In the genomic region with DNA sequence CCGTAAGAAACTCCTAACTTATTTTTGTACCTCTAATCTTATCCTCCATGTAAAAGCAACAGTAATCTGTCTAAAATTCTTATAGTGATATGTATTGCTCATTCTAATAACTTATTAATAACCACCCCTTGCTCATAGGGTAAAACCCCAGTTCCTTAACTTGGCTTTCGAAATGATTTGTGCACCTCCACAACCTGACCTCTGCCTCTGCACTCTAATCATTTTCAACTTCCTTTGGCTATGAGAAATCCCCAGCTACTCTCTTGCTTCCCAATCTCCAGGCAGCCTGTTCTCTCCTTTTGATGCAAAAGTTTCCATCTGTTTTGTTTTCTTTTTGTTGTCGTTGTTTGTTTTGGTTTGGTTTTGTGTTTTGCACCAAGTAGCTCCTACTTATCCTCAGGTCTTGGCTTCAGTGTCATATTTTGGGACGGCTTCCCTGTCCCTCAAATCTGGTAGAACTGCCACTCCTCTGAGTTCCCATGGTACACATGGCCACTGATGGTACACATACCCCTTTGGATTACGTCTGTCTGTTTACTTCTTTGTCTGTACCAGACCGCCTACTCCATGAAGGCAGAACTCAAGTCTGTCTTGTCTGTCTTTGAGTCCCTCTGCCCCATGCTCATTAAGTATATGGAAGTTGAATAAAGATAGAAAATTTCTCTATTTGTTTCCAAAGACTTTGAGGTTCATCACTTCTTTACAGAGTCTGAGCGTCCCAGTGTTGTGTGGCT, we compare ENCODE assay signal across 12 cellular contexts.
DNase-seq lines count a peak whose midpoint lies in the region; ATAC-seq, FAIRE-seq and TF ChIP-seq lines count a peak whose summit lies in the region.
"Had no signal": no experiment of that assay in that cellular context is flagged by ENCODE, and none has a peak within 500 bp of the region (broad histone marks: within the 10 kb centered on the region; RNA-seq: fewer than 3 reads in every experiment).

No MANE protein-coding gene starts in this region.

- peak overlapping the region; percentile 15; the same call in 1 of the 2 replicates for H2AFZ ChIP-seq in GM12878 (ENCODE audit: control insufficient read depth, low read depth, low read length)

- H4K20me1 ChIP-seq in GM12878 (ENCODE audit: control insufficient read depth, insufficient read depth): no peaks in the 10 kb centered on the region

- no TSS peak for BruUV-seq in GM12878 (replicated peaks; lab: Mats Ljungman, UMichigan)

- peak; percentile 47 for DNase-seq in GM12878 (ENCODE audit: low read depth, low spot score)
- DNase-seq in glutamatergic neuron: no peak
- no peak for DNase-seq in hypothalamus (lab: John Stamatoyannopoulos, UW)
- no peak for DNase-seq in NCI-H2171 (lab: John Stamatoyannopoulos, UW)
- DNase-seq in effector CD4-positive, alpha-beta T cell: no peak
- DNase-seq: activated naive CD8-positive, alpha-beta T cell treated with anti-CD3 and anti-CD28 coated beads, Interleukin-2, amount 10 ng/mL, durations not matched to agents 7 days and 5 days; DMS79; NCI-H2227 treated with DMSO at 0.1 percent for 48 hours; posterior cingulate gyrus had no signal

- no peak for TF ChIP-seq POLR2A in GM12878 (IDR thresholded peaks at IDR 0.05; ENCODE audit: low read depth, low read length)

- H3K27ac ChIP-seq in GM12878 (ENCODE audit: control insufficient read depth, insufficient read depth): peak overlapping the region; percentile 30; the same call in 1 of the 2 replicates

- peak in 1 of 2 experiments; percentile 83; a peak in 1 of 4 replicates for TF ChIP-seq EP300 in GM12878 (IDR thresholded peaks at IDR 0.05; ENCODE audit: borderline replicate concordance in 1 of 2, control insufficient read depth in 1 of 2, low read depth in 2 of 2, low read length in 2 of 2)

- no peak for TF ChIP-seq RAD21 in GM12878 (IDR thresholded peaks at IDR 0.05; ENCODE audit: insufficient read depth, low read depth, low read length)

- peak; percentile 94 for ATAC-seq in GM18520 (IDR thresholded peaks at IDR 0.05; ENCODE audit: unreplicated experiment)
- peak; percentile 95 for ATAC-seq in GM21360 (IDR thresholded peaks at IDR 0.05; ENCODE audit: unreplicated experiment)
- ATAC-seq in HG03060 (IDR thresholded peaks at IDR 0.05; ENCODE audit: low read depth, unreplicated experiment): peak; percentile 91
- ATAC-seq in GM12878: peak; percentile 95

- no peak overlapping the region for H3K9ac ChIP-seq in GM12878 (ENCODE audit: control insufficient read depth, insufficient read depth, low read length)

- WGBS in GM12878 (ENCODE audit: insufficient coverage, insufficient replicate concordance, low lambda C conversion rate, missing lambda C conversion rate): 22% methylated on average over 7 of the region's 7 CpGs

- H3K36me3 Mint-ChIP-seq in glutamatergic neuron (ENCODE audit: unreplicated experiment): no peaks in the 10 kb centered on the region

- H3K9me3 ChIP-seq in GM12878 (replicated peaks; ENCODE audit: control insufficient read depth, insufficient read depth, low read length): no peaks in the 10 kb centered on the region; the same call in 2 of the 3 replicates

- H3K79me2 ChIP-seq in GM12878 (ENCODE audit: control insufficient read depth, insufficient read depth, low read length): no peaks in the 10 kb centered on the region

- peak overlapping the region; percentile 86 for H3K4me2 ChIP-seq in GM12878 (ENCODE audit: control insufficient read depth, insufficient read depth)

- H3K4me1 Mint-ChIP-seq in glutamatergic neuron (ENCODE audit: low read depth, unreplicated experiment): peaks cover 10% of the 10 kb centered on the region

- no peaks in the 10 kb centered on the region for H3K36me3 ChIP-seq in GM12878 (ENCODE audit: control insufficient read depth in 2 of 2, insufficient read depth in 2 of 2, low read length in 1 of 2)

- intact Hi-C loops in GM12878 (cut with micrococcal nuclease; ENCODE audit: unreplicated experiment): loop anchor here (2.0 kb wide), 1 partner anchor 26 kb away; no protein-coding TSS in a partner anchor

- H3K4me3 ChIP-seq in GM12878: peak overlapping the region; percentile 24; the same call in 1 of the 2 replicates

- peaks cover 0 to 3% of the 10 kb centered on the region in 2 experiments; a peak in 1 of 4 replicates for H3K27me3 ChIP-seq in GM12878 (replicated peaks in 1 of 2; ENCODE audit: control insufficient read depth in 2 of 2, insufficient read depth in 2 of 2, low read length in 1 of 2)

- in situ Hi-C loops in GM12878 (cut with MboI): no loop called here

- peaks cover 28% of the 10 kb centered on the region for H3K4me1 ChIP-seq in GM12878 (ENCODE audit: control insufficient read depth, insufficient read depth, low read length)

- FAIRE-seq in GM12878 (lab: Jason Lieb, UNC): peak; percentile 92

- CTCF ChIA-PET in GM12878 (lab: Yijun Ruan, JAX): interaction anchor here (1.6 kb wide), 1 partner anchor 11 kb away, joined by 4 read pairs; no protein-coding TSS in a partner anchor

- no peak for TF ChIP-seq CTCF in GM12878 (IDR thresholded peaks at IDR 0.05 in 2 of 3, conservative IDR thresholded peaks at IDR 0.05 in 1 of 3; ENCODE audit: control insufficient read depth in 2 of 3, extremely low read depth in 1 of 3, insufficient read depth in 1 of 3, low read depth in 3 of 3, low read length in 3 of 3)
- TF ChIP-seq CTCF in glutamatergic neuron (IDR thresholded peaks at IDR 0.05; ENCODE audit: partially characterized antibody, unreplicated experiment): no peak

- SMC1A ChIA-PET in GM12878 (lab: Charles Lee; ENCODE audit: uncharacterized antibody, unreplicated experiment): interaction anchor here (0.6 to 2.6 kb wide), 5 partner anchors 20 to 427 kb away, joined by 3 to 10 read pairs (median 4); no protein-coding TSS in a partner anchor

- H3K4me3 Mint-ChIP-seq in glutamatergic neuron (ENCODE audit: unreplicated experiment): no peak overlapping the region
- H3K4me3 Mint-ChIP-seq: activated naive CD8-positive, alpha-beta T cell treated with anti-CD3 and anti-CD28 coated beads, Interleukin-2, amount 10 ng/mL, durations not matched to agents 7 days and 5 days had no signal

- POLR2A ChIA-PET in GM12878 (lab: Charles Lee): interaction anchor here (0.5 to 1.2 kb wide), 2 partner anchors 26 to 1996 kb away, joined by 4 to 8 read pairs; no protein-coding TSS in a partner anchor

- H3K9me3 Mint-ChIP-seq in glutamatergic neuron (ENCODE audit: unreplicated experiment): peaks cover 3% of the 10 kb centered on the region

- RAD21 ChIA-PET in GM12878 (lab: Charles Lee; ENCODE audit: unreplicated experiment): interaction anchor here (1.3 to 2.5 kb wide), 2 partner anchors 23 to 27 kb away, joined by 5 to 12 read pairs; no protein-coding TSS in a partner anchor

- H3K27me3 Mint-ChIP-seq in glutamatergic neuron (ENCODE audit: unreplicated experiment): no peaks in the 10 kb centered on the region
- H3K27me3 Mint-ChIP-seq: activated naive CD8-positive, alpha-beta T cell treated with anti-CD3 and anti-CD28 coated beads, Interleukin-2, amount 10 ng/mL, durations not matched to agents 7 days and 5 days had no signal

- H3K27ac Mint-ChIP-seq in glutamatergic neuron (ENCODE audit: unreplicated experiment): no peak overlapping the region
- H3K27ac Mint-ChIP-seq: activated naive CD8-positive, alpha-beta T cell treated with anti-CD3 and anti-CD28 coated beads, Interleukin-2, amount 10 ng/mL, durations not matched to agents 7 days and 5 days had no signal

TF ChIP-seq in GM12878, 131 proteins besides CTCF, POLR2A, EP300 and RAD21 (continues in another document):
- no peak for TF ChIP-seq CHD4 (IDR thresholded peaks at IDR 0.05)
- TF ChIP-seq, protein P1, sequence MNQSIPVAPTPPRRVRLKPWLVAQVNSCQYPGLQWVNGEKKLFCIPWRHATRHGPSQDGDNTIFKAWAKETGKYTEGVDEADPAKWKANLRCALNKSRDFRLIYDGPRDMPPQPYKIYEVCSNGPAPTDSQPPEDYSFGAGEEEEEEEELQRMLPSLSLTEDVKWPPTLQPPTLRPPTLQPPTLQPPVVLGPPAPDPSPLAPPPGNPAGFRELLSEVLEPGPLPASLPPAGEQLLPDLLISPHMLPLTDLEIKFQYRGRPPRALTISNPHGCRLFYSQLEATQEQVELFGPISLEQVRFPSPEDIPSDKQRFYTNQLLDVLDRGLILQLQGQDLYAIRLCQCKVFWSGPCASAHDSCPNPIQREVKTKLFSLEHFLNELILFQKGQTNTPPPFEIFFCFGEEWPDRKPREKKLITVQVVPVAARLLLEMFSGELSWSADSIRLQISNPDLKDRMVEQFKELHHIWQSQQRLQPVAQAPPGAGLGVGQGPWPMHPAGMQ (IDR thresholded peaks at IDR 0.05; ENCODE audit: borderline replicate concordance): no peak
- peak; percentile 88 to 91 for TF ChIP-seq IKZF2 (IDR thresholded peaks at IDR 0.05)
- peak; percentile 44; the same call in 1 of the 2 replicates for TF ChIP-seq TBL1XR1 (IDR thresholded peaks at IDR 0.05; ENCODE audit: low read depth, low read length)
- TF ChIP-seq STAT1 (conservative IDR thresholded peaks at IDR 0.05): no peak
- TF ChIP-seq CREM (IDR thresholded peaks at IDR 0.05; ENCODE audit: low read depth): peak; percentile 84
- 0 out of 2 replicates have a peak, but pooled peaks have one; percentile 13 for TF ChIP-seq ZNF24 (IDR thresholded peaks at IDR 0.05)
- TF ChIP-seq NFIC (IDR thresholded peaks at IDR 0.05; ENCODE audit: low read depth, low read length): peak; percentile 98
- peak; percentile 79 for TF ChIP-seq SPI1 (IDR thresholded peaks at IDR 0.05; ENCODE audit: borderline replicate concordance, insufficient read depth, low read depth, low read length)
- TF ChIP-seq RELA (IDR thresholded peaks at IDR 0.05; ENCODE audit: borderline replicate concordance, partially characterized antibody): peak; percentile 36
- peak; percentile 19; the same call in 1 of the 2 replicates for TF ChIP-seq HDGF (IDR thresholded peaks at IDR 0.05)
- TF ChIP-seq BMI1 (IDR thresholded peaks at IDR 0.05; ENCODE audit: borderline replicate concordance): peak; percentile 73
- TF ChIP-seq MYB (IDR thresholded peaks at IDR 0.05; ENCODE audit: borderline replicate concordance, low read depth, low read length): no peak
- no peak for TF ChIP-seq ZZZ3 (IDR thresholded peaks at IDR 0.05; ENCODE audit: control insufficient read depth, insufficient read length, low read depth)
- no peak for TF ChIP-seq ESRRA (IDR thresholded peaks at IDR 0.05; ENCODE audit: low read length)
- TF ChIP-seq YY1 (IDR thresholded peaks at IDR 0.05; ENCODE audit: low read depth, low read length): no peak
- TF ChIP-seq ZNF217 (IDR thresholded peaks at IDR 0.05): 0 out of 2 replicates have a peak, but pooled peaks have one; percentile 28
- peak; percentile 96 for TF ChIP-seq BCL11A (IDR thresholded peaks at IDR 0.05; ENCODE audit: low read depth, low read length)
- peak; percentile 91 for TF ChIP-seq DPF2 (IDR thresholded peaks at IDR 0.05)
- TF ChIP-seq FOXM1 (IDR thresholded peaks at IDR 0.05; ENCODE audit: low read depth, low read length): peak; percentile 92
